In the genomic region with DNA sequence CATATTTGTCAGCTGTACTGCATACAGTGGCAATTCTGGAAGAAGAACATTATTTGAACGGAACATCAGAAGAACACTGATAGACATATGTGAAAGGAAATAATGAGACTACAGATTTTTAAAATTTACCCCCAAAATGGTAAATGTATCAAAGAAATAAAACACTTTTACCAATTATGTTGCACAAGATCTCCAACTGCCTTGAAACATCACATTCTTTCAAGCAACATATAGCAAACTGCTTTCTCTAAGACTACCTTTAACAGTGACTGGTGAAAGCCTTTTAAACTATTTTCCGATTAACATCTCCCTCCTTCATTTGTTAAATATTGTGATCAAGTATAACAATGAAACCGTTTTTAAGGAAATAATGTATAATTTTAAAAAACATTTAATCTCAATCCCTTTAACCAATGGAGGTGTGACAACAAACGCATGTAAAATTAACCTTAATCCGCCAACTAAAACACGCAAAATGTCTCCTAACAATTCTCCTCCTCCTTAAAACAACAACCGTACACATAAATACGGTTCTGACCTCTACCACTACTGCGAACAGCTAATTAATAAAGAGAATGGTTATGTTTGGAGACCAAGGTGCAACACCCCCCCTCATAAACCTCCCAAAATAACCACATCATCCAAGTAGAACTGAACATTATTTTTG, we compare ENCODE assay signal across 8 cellular contexts. TPM values are rescaled to one million over a fixed set of nuclear protein-coding genes. Genes with fewer than 3 reads are reported as not detected.
DNase-seq lines count a peak whose midpoint lies in the region; ATAC-seq and TF ChIP-seq lines count a peak whose summit lies in the region.

No MANE protein-coding gene starts in this region.

- H3K4me3 ChIP-seq in GM12864 (ENCODE audit: low read depth, low read length) (peak overlapping the region; percentile 67), SJCRH30 (peak overlapping the region; percentile 97), esophagus squamous epithelium (peak overlapping the region; percentile 96 to 99 (median 98)), prostate gland (peak overlapping the region; percentile 69 to 82)

- ATAC-seq in HG03139 (IDR thresholded peaks at IDR 0.05; ENCODE audit: unreplicated experiment): no peak

- TF ChIP-seq CTCF in GM12864 (IDR thresholded peaks at IDR 0.05; ENCODE audit: low read depth, low read length, missing control alignments) (no peak), esophagus squamous epithelium (IDR thresholded peaks at IDR 0.05) (no peak), prostate gland (IDR thresholded peaks at IDR 0.05) (no peak)

- H3K36me3 ChIP-seq in SJCRH30: 0 out of 2 replicates have a peak, but pooled peaks cover 6% of the 10 kb centered on the region
- no peaks in the 10 kb centered on the region for H3K36me3 ChIP-seq in esophagus squamous epithelium
- H3K36me3 ChIP-seq in prostate gland: no peaks in the 10 kb centered on the region

- H3K9me3 ChIP-seq in SJCRH30 (replicated peaks) (no peaks in the 10 kb centered on the region), esophagus squamous epithelium (no peaks in the 10 kb centered on the region), prostate gland (no peaks in the 10 kb centered on the region)

- TF ChIP-seq POLR2A in esophagus squamous epithelium (IDR thresholded peaks at IDR 0.05) (no peak), prostate gland (IDR thresholded peaks at IDR 0.05) (no peak)

- intact Hi-C loops in esophagus squamous epithelium (cut with DNase I): loop anchor here (10.0 kb wide), 1 partner anchor 119 kb away; the partner anchor contains the start of gene MSH6
- intact Hi-C loops in prostate gland (cut with DNase I): no loop called here

- WGBS in esophagus squamous epithelium, 2 donors: 3% methylated on average over 9 of the region's 9 CpGs
- under 1% methylated on average over 9 of the region's 9 CpGs for WGBS in prostate gland

- no peaks in the 10 kb centered on the region for H3K27me3 ChIP-seq in SJCRH30
- H3K27me3 ChIP-seq in esophagus squamous epithelium: no peaks in the 10 kb centered on the region
- no peaks in the 10 kb centered on the region for H3K27me3 ChIP-seq in prostate gland (replicated peaks; ENCODE audit: insufficient read depth)

- DNase-seq in GM12864 (ENCODE audit: low read depth) (no peak), SJCRH30 (no peak), esophagus squamous epithelium (lab: John Stamatoyannopoulos, UW) (no peak), prostate gland (ENCODE audit: low spot score) (no peak), D341Med (ENCODE audit: low spot score) (no peak), NCI-H1092 treated with DMSO at 0.1 percent for 48 hours (lab: John Stamatoyannopoulos, UW) (no peak), dedifferentiated amniotic fluid mesenchymal stem cell (ENCODE audit: extremely low spot score) (no peak)

- H3K27ac ChIP-seq in SJCRH30 (peak overlapping the region; percentile 79), esophagus squamous epithelium (peak overlapping the region; percentile 99 to 100 (median 100)), prostate gland (peak overlapping the region; percentile 98 to 99)

- peaks cover 9% of the 10 kb centered on the region for H3K4me1 ChIP-seq in SJCRH30
- H3K4me1 ChIP-seq in esophagus squamous epithelium: peaks cover under 1 to 61% (median 12%) of the 10 kb centered on the region in 3 donors
- peaks cover 4% of the 10 kb centered on the region for H3K4me1 ChIP-seq in prostate gland (replicated peaks)

RNA-seq across cellular contexts. Expression of gene FBXO11, which starts 2.4 kb away (rescaled TPM):
- 43.0 and 48.2 TPM in 2 replicates for total RNA-seq in SJCRH30 (2014; rRNA removed; shearing (Covaris generic))
- 10 to 100 TPM; 21.0 to 50.2 (median 34.7) TPM for total RNA-seq in esophagus squamous epithelium
- total RNA-seq in prostate gland: 10 to 100 TPM; 48.4 to 54.2 TPM
